ENCODE assay signal across 11 cellular contexts in genomic region chr6:43990627-43991619, GRCh38.
A peak's percentile ranks its signal among the peaks of the same experiment; 100 is the strongest.
DNase-seq lines count a peak whose midpoint lies in the region; ATAC-seq, FAIRE-seq and TF ChIP-seq lines count a peak whose summit lies in the region.
"Had no signal": no experiment of that assay in that cellular context is flagged by ENCODE, and none has a peak within 500 bp of the region (broad histone marks: within the 10 kb centered on the region; RNA-seq: fewer than 3 reads in every experiment).

No MANE protein-coding gene starts in this region.

- H3K18ac ChIP-seq in mesenchymal stem cell (ENCODE audit: low read depth in 1 of 2, low read length in 2 of 2), result peak overlapping the region; percentile 84 to 96

- H3K9me1 ChIP-seq in K562 (ENCODE audit: control insufficient read depth, insufficient read depth, low read length), result no peaks in the 10 kb centered on the region

- H2BK15ac ChIP-seq in mesenchymal stem cell (ENCODE audit: low read depth, poor library complexity, severe bottlenecking), result no peak overlapping the region

- H3K79me2 ChIP-seq in K562 (ENCODE audit: control insufficient read depth, insufficient read depth, low read length), result no peaks in the 10 kb centered on the region

- no peaks in the 10 kb centered on the region for H4K20me1 ChIP-seq in K562 (replicated peaks; ENCODE audit: control insufficient read depth, insufficient read depth, low read length)

- peak overlapping the region; percentile 83 for H3K27ac ChIP-seq in 22Rv1
- no peak overlapping the region; the same call in 2 of the 3 replicates for H3K27ac ChIP-seq in K562 (ENCODE audit: extremely low read depth, low read depth, low read length)
- H3K27ac ChIP-seq in mesenchymal stem cell (ENCODE audit: low read length, poor library complexity, severe bottlenecking), result peak overlapping the region; percentile 59
- H3K27ac ChIP-seq: tibial artery had no signal

- no peak for TF ChIP-seq POLR2A in K562 (conservative IDR thresholded peaks at IDR 0.05)

- peak; percentile 31 for ATAC-seq in K562
- ATAC-seq in HG03045 (IDR thresholded peaks at IDR 0.05; ENCODE audit: unreplicated experiment), result no peak
- ATAC-seq: CD8-positive, alpha-beta T cell had no signal

- no peak for TF ChIP-seq CTCF in 22Rv1 (IDR thresholded peaks at IDR 0.05)
- TF ChIP-seq CTCF in K562 (IDR thresholded peaks at IDR 0.05 in 2 of 3, conservative IDR thresholded peaks at IDR 0.05 in 1 of 3; ENCODE audit: insufficient read depth in 2 of 3, low read depth in 1 of 3, low read length in 3 of 3), result no peak

- peak overlapping the region; percentile 51 for H2AK5ac ChIP-seq in mesenchymal stem cell (ENCODE audit: low read length, severe bottlenecking)

- WGBS in K562 (ENCODE audit: insufficient coverage, low coverage, missing lambda C conversion rate), result 48% methylated on average over 18 of the region's 18 CpGs
- WGBS in mesenchymal stem cell, result 43% methylated on average over 15 of the region's 18 CpGs

- H3K9ac ChIP-seq in K562 (ENCODE audit: insufficient read depth in 1 of 2, low read depth in 2 of 2, low read length in 2 of 2) (peak overlapping the region; percentile 33 to 39; a peak in 3 of 4 replicates), mesenchymal stem cell (ENCODE audit: low read length) (no peak overlapping the region)

- H3K4me3 ChIP-seq in K562, result no peak overlapping the region
- no peak overlapping the region for H3K4me3 ChIP-seq in mesenchymal stem cell (ENCODE audit: insufficient read depth in 1 of 2, low read depth in 1 of 2, low read length in 2 of 2)
- H3K4me3 ChIP-seq: spleen, tibial artery had no signal

- H3K9me3 ChIP-seq in K562 (replicated peaks; ENCODE audit: control insufficient read depth, insufficient read depth, low read depth, low read length) (no peaks in the 10 kb centered on the region), mesenchymal stem cell (ENCODE audit: control insufficient read depth, low read length) (no peaks in the 10 kb centered on the region)
- H3K9me3 ChIP-seq: spleen, tibial artery had no signal

- peak overlapping the region; percentile 88 for H4K8ac ChIP-seq in mesenchymal stem cell (ENCODE audit: low read length)

- no peaks in the 10 kb centered on the region for H3K79me1 ChIP-seq in mesenchymal stem cell (replicated peaks; ENCODE audit: low read length, poor library complexity, severe bottlenecking)

- H2AFZ ChIP-seq in K562 (ENCODE audit: low read depth, low read length) (peak overlapping the region; percentile 71), mesenchymal stem cell (ENCODE audit: low read depth, low read length) (peak overlapping the region; percentile 46)

- POLR2A ChIA-PET in K562 (lab: Yijun Ruan, JAX), result interaction anchor here (0.6 to 1.7 kb wide), 11 partner anchors 9 to 74 kb away, joined by 3 to 6 read pairs (median 3); no protein-coding TSS in a partner anchor

- H4K91ac ChIP-seq in mesenchymal stem cell (ENCODE audit: low read length), result peak overlapping the region; percentile 91

- H3K27me3 ChIP-seq in K562 (ENCODE audit: control insufficient read depth in 2 of 2, insufficient read depth in 2 of 2, low read length in 2 of 2) (no peaks in the 10 kb centered on the region), mesenchymal stem cell (ENCODE audit: control insufficient read depth in 1 of 2, insufficient read depth in 1 of 2, low read length in 2 of 2) (peaks cover 0 to 14% of the 10 kb centered on the region in 2 experiments)

- peak in 1 of 2 experiments; percentile 33; a peak in 2 of 4 replicates for TF ChIP-seq RAD21 in K562 (CRISPR knock-in tag; conservative IDR thresholded peaks at IDR 0.05 in 1 of 2, IDR thresholded peaks at IDR 0.05 in 1 of 2)

- DNase-seq in HK-2 (ENCODE audit: unreplicated experiment) (peak; percentile 87), K562 (ENCODE audit: extremely low read depth in 1 of 4, low spot score in 3 of 4) (peak; percentile 45 to 71 (median 62)), mesenchymal stem cell (peak; percentile 95), UCSD-AML1 (lab: John Stamatoyannopoulos, UW; ENCODE audit: unreplicated experiment) (no peak), DMS79 treated with DMSO at 0.1 percent for 48 hours (lab: John Stamatoyannopoulos, UW) (no peak)
- no peak for DNase-seq in stimulated activated CD4-positive, alpha-beta T cell treated with anti-CD3 and anti-CD28 coated beads, Interleukin-4, amount 100 ng/mL, for 1 hour
- DNase-seq: CD8-positive, alpha-beta T cell; spleen had no signal

- H2BK5ac ChIP-seq in mesenchymal stem cell (ENCODE audit: low read depth, low read length, poor library complexity, severe bottlenecking), result peak overlapping the region; percentile 20

- H3K23ac ChIP-seq in mesenchymal stem cell (ENCODE audit: low read length in 2 of 2), result peak overlapping the region in 1 of 2 experiments; percentile 83

- H3K4me1 ChIP-seq in K562 (replicated peaks in 1 of 2; ENCODE audit: control insufficient read depth in 2 of 2, insufficient read depth in 2 of 2, low read length in 2 of 2) (peaks cover 45 to 53% of the 10 kb centered on the region in 2 experiments), mesenchymal stem cell (ENCODE audit: control insufficient read depth, insufficient read depth, low read depth, low read length) (peaks cover 41% of the 10 kb centered on the region)
- H3K4me1 ChIP-seq: spleen had no signal

- H3K14ac ChIP-seq in mesenchymal stem cell (ENCODE audit: low read length in 2 of 2), result peak overlapping the region in 1 of 2 experiments; percentile 95

- H3K36me3 ChIP-seq in K562 (ENCODE audit: control insufficient read depth, insufficient read depth, low read length) (no peaks in the 10 kb centered on the region), mesenchymal stem cell (ENCODE audit: control insufficient read depth in 1 of 2, insufficient read depth in 2 of 2, low read depth in 1 of 2, low read length in 2 of 2) (no peaks in the 10 kb centered on the region)
- H3K36me3 ChIP-seq: spleen, tibial artery had no signal

- H3K4me2 ChIP-seq in K562 (ENCODE audit: insufficient read depth, low read length), result no peak overlapping the region; the same call in 1 of the 2 replicates
- H3K4me2 ChIP-seq in mesenchymal stem cell (ENCODE audit: low read length, poor library complexity, severe bottlenecking), result no peak overlapping the region

- peak overlapping the region; percentile 50 for H2BK120ac ChIP-seq in mesenchymal stem cell (ENCODE audit: low read depth, low read length)

- peak overlapping the region; percentile 70 to 98 for H3K4ac ChIP-seq in mesenchymal stem cell (ENCODE audit: low read depth in 1 of 2, low read length in 2 of 2)

- in situ Hi-C loops in K562 (cut with MboI), result no loop called here

- peak; percentile 63 for FAIRE-seq in K562 (lab: Jason Lieb, UNC)

- intact Hi-C loops in K562 (cut with micrococcal nuclease), result no loop called here

- BruUV-seq in K562 (replicated peaks; lab: Mats Ljungman, UMichigan), result no TSS peak

- no peak for TF ChIP-seq EP300 in K562 (IDR thresholded peaks at IDR 0.05; ENCODE audit: low read length)

- H2BK12ac ChIP-seq in mesenchymal stem cell (ENCODE audit: low read length in 2 of 2), result peak overlapping the region; percentile 95 to 100

- CTCF ChIA-PET in K562 (lab: Yijun Ruan, JAX; ENCODE audit: low intra/inter-chr PET ratio), result no interaction called here

TF ChIP-seq in K562, 482 proteins besides CTCF, POLR2A, EP300 and RAD21 (continues in another document):
- TF ChIP-seq ZFP30 (CRISPR knock-in tag; IDR thresholded peaks at IDR 0.05; ENCODE audit: borderline replicate concordance) (no peak), ATF7 (IDR thresholded peaks at IDR 0.05) (no peak), GMEB1 (CRISPR knock-in tag; IDR thresholded peaks at IDR 0.05) (no peak), PTTG1 (tag; IDR thresholded peaks at IDR 0.05; ENCODE audit: low read depth) (no peak), SNIP1 (IDR thresholded peaks at IDR 0.05; ENCODE audit: low read depth) (no peak), MED1 (CRISPR knock-in tag; IDR thresholded peaks at IDR 0.05; ENCODE audit: borderline replicate concordance) (no peak), JUNB (CRISPR knock-in tag; conservative IDR thresholded peaks at IDR 0.05) (no peak), SMARCB1 (IDR thresholded peaks at IDR 0.05; ENCODE audit: insufficient read length, low read depth) (no peak), NBN (IDR thresholded peaks at IDR 0.05; ENCODE audit: low read depth) (no peak), RHOXF2B (CRISPR knock-in tag; conservative IDR thresholded peaks at IDR 0.05) (no peak), MIER1 (IDR thresholded peaks at IDR 0.05; ENCODE audit: low read depth) (no peak), ZNF140 (CRISPR knock-in tag; IDR thresholded peaks at IDR 0.05) (no peak), ZNF707 (CRISPR knock-in tag; conservative IDR thresholded peaks at IDR 0.05) (no peak), MAFF (IDR thresholded peaks at IDR 0.05; ENCODE audit: low read length) (no peak)
- TF ChIP-seq, protein P1, sequence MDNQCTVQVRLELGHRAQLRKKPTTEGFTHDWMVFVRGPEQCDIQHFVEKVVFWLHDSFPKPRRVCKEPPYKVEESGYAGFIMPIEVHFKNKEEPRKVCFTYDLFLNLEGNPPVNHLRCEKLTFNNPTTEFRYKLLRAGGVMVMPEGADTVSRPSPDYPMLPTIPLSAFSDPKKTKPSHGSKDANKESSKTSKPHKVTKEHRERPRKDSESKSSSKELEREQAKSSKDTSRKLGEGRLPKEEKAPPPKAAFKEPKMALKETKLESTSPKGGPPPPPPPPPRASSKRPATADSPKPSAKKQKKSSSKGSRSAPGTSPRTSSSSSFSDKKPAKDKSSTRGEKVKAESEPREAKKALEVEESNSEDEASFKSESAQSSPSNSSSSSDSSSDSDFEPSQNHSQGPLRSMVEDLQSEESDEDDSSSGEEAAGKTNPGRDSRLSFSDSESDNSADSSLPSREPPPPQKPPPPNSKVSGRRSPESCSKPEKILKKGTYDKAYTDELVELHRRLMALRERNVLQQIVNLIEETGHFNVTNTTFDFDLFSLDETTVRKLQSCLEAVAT (IDR thresholded peaks at IDR 0.05), result no peak

Comparison
In these comparisons a context has a peak if more than half of its experiments do, and no peak if none do; other contexts are left out.
1. DNase-seq: peak in HK-2 (single experiment), K562 (4 of 4) and mesenchymal stem cell (single experiment); none in stimulated activated CD4-positive, alpha-beta T cell treated with anti-CD3 and anti-CD28 coated beads, Interleukin-4, amount 100 ng/mL, for 1 hour (single experiment), UCSD-AML1 (single experiment) and DMS79 treated with DMSO at 0.1 percent for 48 hours (single experiment).